In genomic region chr12:13198921-13199320, GRCh38 we compare ENCODE assay signal across 13 cellular contexts. TPM values are rescaled to one million over a fixed set of nuclear protein-coding genes. Genes with fewer than 3 reads are reported as not detected.
DNase-seq lines count a peak whose midpoint lies in the region; ATAC-seq, FAIRE-seq and TF ChIP-seq lines count a peak whose summit lies in the region.
"Had no signal": no experiment of that assay in that cellular context is flagged by ENCODE, and none has a peak within 500 bp of the region (broad histone marks: within the 10 kb centered on the region; RNA-seq: fewer than 3 reads in every experiment).

No MANE protein-coding gene starts in this region.

- ATAC-seq in lung (ENCODE audit: insufficient read depth, low FRiP score), result no peak
- ATAC-seq in thoracic aorta (ENCODE audit: insufficient number of reproducible peaks, low FRiP score, low read depth), result no peak
- ATAC-seq: esophagus mucosa; naive thymus-derived CD4-positive, alpha-beta T cell had no signal

- H3K4me3 ChIP-seq in bronchial epithelial cell (ENCODE audit: low read depth, low read length), result no peak overlapping the region
- peak overlapping the region; percentile 47 for H3K4me3 ChIP-seq in lung
- H3K4me3 ChIP-seq in thoracic aorta, result peak overlapping the region; percentile 73
- no peak overlapping the region for H3K4me3 ChIP-seq in HAP-1

- H3K27me3 ChIP-seq in bronchial epithelial cell (ENCODE audit: control insufficient read depth, insufficient read depth, low read length) (no peaks in the 10 kb centered on the region), lung (ENCODE audit: control insufficient read depth, insufficient read depth) (no peaks in the 10 kb centered on the region), thoracic aorta (replicated peaks; ENCODE audit: insufficient read depth) (no peaks in the 10 kb centered on the region), HAP-1 (ENCODE audit: low read depth) (no peaks in the 10 kb centered on the region)

- DNase-seq in LHCN-M2 (ENCODE audit: low read depth) (peak; percentile 84), bronchial epithelial cell (ENCODE audit: low read depth) (no peak), lung (ENCODE audit: low spot score) (no peak), thoracic aorta (ENCODE audit: low spot score) (no peak), HAP-1 (ENCODE audit: low spot score in 2 of 2) (no peak), erythroblast (lab: John Stamatoyannopoulos, UW) (no peak)
- DNase-seq in activated CD4-positive, alpha-beta T cell treated with anti-CD3 and anti-CD28 coated beads, Interleukin-2, amount 50 U/mL, for 4 hours, result no peak
- no peak for DNase-seq in activated naive CD4-positive, alpha-beta T cell (lab: John Stamatoyannopoulos, UW)
- DNase-seq: activated B cell treated with CpG ODN at 0.5 μM for 24 hours; activated naive CD4-positive, alpha-beta T cell treated with anti-CD3 and anti-CD28 coated beads, Interleukin-2, amount 10 ng/mL, durations not matched to agents 7 days and 5 days; naive thymus-derived CD4-positive, alpha-beta T cell; NCI-H1048 had no signal

- in situ Hi-C loops in HAP-1 (cut with MboI; ENCODE audit: low sequenced_read_pairs), result no loop called here

- WGBS in lung, 2 donors, result 46 to 61% methylated on average over 7 of the region's 7 CpGs

- TF ChIP-seq CTCF in bronchial epithelial cell (IDR thresholded peaks at IDR 0.05; ENCODE audit: insufficient read depth, low read length, severe bottlenecking) (no peak), lung (IDR thresholded peaks at IDR 0.05; ENCODE audit: control extremely low read depth, extremely low read depth) (no peak), thoracic aorta (IDR thresholded peaks at IDR 0.05) (no peak)

- TF ChIP-seq POLR2A in erythroblast (IDR thresholded peaks at IDR 0.05; ENCODE audit: low read length), result no peak

- FAIRE-seq in bronchial epithelial cell (lab: Jason Lieb, UNC), result peak; percentile 60

- H3K36me3 ChIP-seq in bronchial epithelial cell (ENCODE audit: control insufficient read depth, insufficient read depth, low read length) (no peaks in the 10 kb centered on the region), lung (ENCODE audit: control insufficient read depth in 2 of 2, insufficient read depth in 2 of 2, low read length in 2 of 2) (no peaks in the 10 kb centered on the region), thoracic aorta (no peaks in the 10 kb centered on the region), HAP-1 (replicated peaks) (no peaks in the 10 kb centered on the region)

- H3K27ac ChIP-seq in lung (ENCODE audit: low read depth in 1 of 2, low read length in 1 of 2) (peak overlapping the region; percentile 89 to 91), thoracic aorta (peak overlapping the region in 1 of 2 donors; percentile 79)

- H3K4me1 ChIP-seq in lung (ENCODE audit: control insufficient read depth in 2 of 2, insufficient read depth in 2 of 2, low read length in 2 of 2), result peaks cover 18 to 27% of the 10 kb centered on the region in 2 donors
- H3K4me1 ChIP-seq in thoracic aorta (ENCODE audit: control insufficient read depth in 1 of 2, low read depth in 2 of 2), result peaks cover 3 to 16% of the 10 kb centered on the region in 2 donors
- peaks cover 33% of the 10 kb centered on the region for H3K4me1 ChIP-seq in HAP-1

- H3K9me3 ChIP-seq in lung (ENCODE audit: control insufficient read depth in 2 of 2, insufficient read depth in 1 of 2, low read length in 1 of 2) (peaks cover 0 to 2% of the 10 kb centered on the region in 2 donors), thoracic aorta (no peaks in the 10 kb centered on the region), HAP-1 (no peaks in the 10 kb centered on the region)

RNA-seq across cellular contexts. Expression of gene EMP1, which starts 2.4 kb away (rescaled TPM):
- total RNA-seq in LHCN-M2 (2014; rRNA removed) (590 and 679 TPM in 2 replicates), bronchial epithelial cell (15.6 and 21.3 TPM in 2 replicates), lung (100 to 1,000 TPM in 1 of 2 donors, 10 to 100 TPM in 1; 67.5 to 348 TPM), thoracic aorta (1,000 to 10,000 TPM in 1 of 2 donors, 100 to 1,000 TPM in 1; 295 to 1,389 TPM)
- polyA plus RNA-seq in LHCN-M2 (2012), result 194 TPM
- polyA plus RNA-seq in lung, result 100 to 1,000 TPM in 1 of 2 donors, 10 to 100 TPM in 1; 91.7 to 243 TPM
- total RNA-seq: activated B cell treated with CpG ODN at 0.5 μM for 24 hours had no signal

Comparison
In these comparisons a context has a peak if more than half of its experiments do, and no peak if none do; other contexts are left out.
1. H3K4me3 ChIP-seq: peak in lung (single experiment) and thoracic aorta (single experiment); none in bronchial epithelial cell (single experiment) and HAP-1 (single experiment).